ENCODE assay signal across 25 cellular contexts in the genomic region with DNA sequence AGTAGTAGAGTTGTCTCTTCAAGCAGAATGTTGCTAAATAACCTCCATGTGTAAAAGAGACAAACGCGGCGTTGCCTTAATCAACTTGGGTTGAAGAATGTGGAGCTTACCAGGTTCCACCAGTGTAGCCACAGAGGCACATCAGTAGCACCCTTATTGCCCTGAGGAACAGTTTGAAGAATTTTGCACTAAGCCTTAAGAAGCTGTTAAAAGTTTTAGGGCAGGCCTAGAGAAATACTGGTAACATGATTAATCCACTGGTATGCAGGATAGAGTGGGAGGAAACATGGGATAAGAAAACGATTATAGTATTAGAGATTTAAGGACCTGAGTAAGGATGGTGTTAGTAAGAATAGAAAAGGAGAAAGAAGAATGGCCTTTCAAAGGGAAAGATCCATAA.
DNase-seq lines count a peak whose midpoint lies in the region; ATAC-seq and TF ChIP-seq lines count a peak whose summit lies in the region.
"Had no signal": no experiment of that assay in that cellular context is flagged by ENCODE, and none has a peak within 500 bp of the region (broad histone marks: within the 10 kb centered on the region; RNA-seq: fewer than 3 reads in every experiment).

No MANE protein-coding gene starts in this region.

- no peak for DNase-seq in activated naive CD4-positive, alpha-beta T cell (lab: John Stamatoyannopoulos, UW)
- DNase-seq in RWPE1 (ENCODE audit: low spot score) (peak; percentile 11), hepatic stellate cell (ENCODE audit: low spot score) (peak; percentile 31), cerebellum (ENCODE audit: low spot score) (no peak)
- DNase-seq in activated CD4-positive, alpha-beta T cell treated with anti-CD3 and anti-CD28 coated beads, Interleukin-2, amount 50 U/mL, for 4 hours: no peak
- DNase-seq: 8988T; activated CD4-positive, alpha-beta T cell treated with anti-CD3 and anti-CD28 coated beads, Interleukin-2, amount 10 ng/mL, durations not matched to agents 7 days and 5 days; activated CD8-positive, alpha-beta memory T cell treated with anti-CD3 and anti-CD28 coated beads, Interleukin-2, amount 50 U/mL, for 48 hours; effector memory CD8-positive, alpha-beta T cell; esophagus squamous epithelium; immature natural killer cell; NCI-H1694 treated with DMSO at 0.1 percent for 48 hours; NCI-H2227 treated with DMSO at 0.1 percent for 48 hours; NK-92 treated with Interleukin-12 subunit alpha and Interleukin-12 subunit beta, amount 100 ng/mL, for 24 hours; right lobe of liver; stimulated activated naive CD4-positive, alpha-beta T cell had no signal

- ATAC-seq in HG03571 (IDR thresholded peaks at IDR 0.05; ENCODE audit: unreplicated experiment) (no peak), GM21576 (IDR thresholded peaks at IDR 0.05; ENCODE audit: unreplicated experiment) (no peak)
- ATAC-seq: effector memory CD8-positive, alpha-beta T cell; heart left ventricle; K562; right lobe of liver; SK-N-SH treated with all-trans-retinoic acid at 6 μM for 48 hours had no signal

- TF ChIP-seq CTCF in RWPE1 (conservative IDR thresholded peaks at IDR 0.05; ENCODE audit: low read depth): no peak

- H3K27ac Mint-ChIP-seq in activated naive CD4-positive, alpha-beta T cell treated with anti-CD3 and anti-CD28 coated beads, Interleukin-2, amount 50 U/mL, for 24 hours: peak overlapping the region; percentile 15
- H3K27ac Mint-ChIP-seq: activated CD4-positive, alpha-beta T cell treated with anti-CD3 and anti-CD28 coated beads, Interleukin-2, amount 10 ng/mL, durations not matched to agents 7 days and 5 days; effector memory CD8-positive, alpha-beta T cell; immature natural killer cell had no signal

- no peak overlapping the region for H3K27ac ChIP-seq in RWPE1
- H3K27ac ChIP-seq: ascending aorta, esophagus squamous epithelium, heart left ventricle, neutrophil, right lobe of liver, tibial nerve had no signal

- H3K4me1 Mint-ChIP-seq in activated naive CD4-positive, alpha-beta T cell treated with anti-CD3 and anti-CD28 coated beads, Interleukin-2, amount 50 U/mL, for 24 hours: peaks cover 33% of the 10 kb centered on the region

- CTCF ChIA-PET in RWPE1 (lab: Yijun Ruan, JAX): no interaction called here

- H3K36me3 Mint-ChIP-seq in activated naive CD4-positive, alpha-beta T cell treated with anti-CD3 and anti-CD28 coated beads, Interleukin-2, amount 50 U/mL, for 24 hours: peaks cover 21% of the 10 kb centered on the region

- POLR2A ChIA-PET in RWPE1 (lab: Yijun Ruan, JAX; ENCODE audit: low non-redundant PET): no interaction called here

- no peak overlapping the region for H3K4me3 Mint-ChIP-seq in activated naive CD4-positive, alpha-beta T cell treated with anti-CD3 and anti-CD28 coated beads, Interleukin-2, amount 50 U/mL, for 24 hours
- H3K4me3 Mint-ChIP-seq: activated CD4-positive, alpha-beta T cell treated with anti-CD3 and anti-CD28 coated beads, Interleukin-2, amount 10 ng/mL, durations not matched to agents 7 days and 5 days; effector memory CD8-positive, alpha-beta T cell; immature natural killer cell had no signal

- no peaks in the 10 kb centered on the region for H3K27me3 Mint-ChIP-seq in activated naive CD4-positive, alpha-beta T cell treated with anti-CD3 and anti-CD28 coated beads, Interleukin-2, amount 50 U/mL, for 24 hours
- H3K27me3 Mint-ChIP-seq: activated CD4-positive, alpha-beta T cell treated with anti-CD3 and anti-CD28 coated beads, Interleukin-2, amount 10 ng/mL, durations not matched to agents 7 days and 5 days; effector memory CD8-positive, alpha-beta T cell had no signal

- no peaks in the 10 kb centered on the region for H3K9me3 Mint-ChIP-seq in activated naive CD4-positive, alpha-beta T cell treated with anti-CD3 and anti-CD28 coated beads, Interleukin-2, amount 50 U/mL, for 24 hours
- H3K9me3 Mint-ChIP-seq: activated CD4-positive, alpha-beta T cell treated with anti-CD3 and anti-CD28 coated beads, Interleukin-2, amount 10 ng/mL, durations not matched to agents 7 days and 5 days; effector memory CD8-positive, alpha-beta T cell; immature natural killer cell had no signal

Comparison
In these comparisons a context has a peak if more than half of its experiments do, and no peak if none do; other contexts are left out.
1. DNase-seq: peak in RWPE1 (single experiment) and hepatic stellate cell (single experiment); none in activated naive CD4-positive, alpha-beta T cell (0 of 4), activated CD4-positive, alpha-beta T cell treated with anti-CD3 and anti-CD28 coated beads, Interleukin-2, amount 50 U/mL, for 4 hours (0 of 2) and cerebellum (single experiment).